Comparison of ENCODE assay signal across 18 cellular contexts in genomic region chr5:82159014-82159413, GRCh38.
DNase-seq lines count a peak whose midpoint lies in the region; TF ChIP-seq lines count a peak whose summit lies in the region.
"Had no signal": no experiment of that assay in that cellular context is flagged by ENCODE, and none has a peak within 500 bp of the region (broad histone marks: within the 10 kb centered on the region; RNA-seq: fewer than 3 reads in every experiment).

No MANE protein-coding gene starts in this region.

- no peaks in the 10 kb centered on the region for H3K36me3 Mint-ChIP-seq in MCF 10A (ENCODE audit: insufficient read depth, unreplicated experiment)
- H3K36me3 Mint-ChIP-seq: neural progenitor cell had no signal

- peaks cover 22% of the 10 kb centered on the region for H3K4me1 Mint-ChIP-seq in MCF 10A (ENCODE audit: insufficient read depth, unreplicated experiment)

- H3K9me3 Mint-ChIP-seq in MCF 10A (ENCODE audit: unreplicated experiment), result no peaks in the 10 kb centered on the region
- H3K9me3 Mint-ChIP-seq: neural progenitor cell; stimulated activated naive CD8-positive, alpha-beta T cell treated with anti-CD3 and anti-CD28 coated beads, Interleukin-15, Interleukin-2, amounts not matched to agents 100 ng/mL and 50 ng/mL, for 24 hours had no signal

- peak overlapping the region; percentile 70 for H3K27ac Mint-ChIP-seq in MCF 10A (ENCODE audit: low read depth, unreplicated experiment)
- H3K27ac Mint-ChIP-seq: activated CD8-positive, alpha-beta T cell treated with anti-CD3 and anti-CD28 coated beads, Interleukin-2, amount 10 ng/mL, durations not matched to agents 7 days and 5 days; neural progenitor cell; stimulated activated naive CD8-positive, alpha-beta T cell treated with anti-CD3 and anti-CD28 coated beads, Interleukin-15, Interleukin-2, amounts not matched to agents 100 ng/mL and 50 ng/mL, for 24 hours had no signal

- BruUV-seq in MCF 10A (replicated peaks; lab: Mats Ljungman, UMichigan), result no TSS peak

- H3K4me3 ChIP-seq in breast epithelium (no peak overlapping the region), fibroblast of villous mesenchyme (ENCODE audit: low read depth, low read length) (no peak overlapping the region)
- H3K4me3 ChIP-seq: lung, neural progenitor cell had no signal

- TF ChIP-seq CTCF in MCF 10A (IDR thresholded peaks at IDR 0.05; ENCODE audit: unreplicated experiment) (no peak), breast epithelium (IDR thresholded peaks at IDR 0.05) (no peak), fibroblast of villous mesenchyme (IDR thresholded peaks at IDR 0.05; ENCODE audit: insufficient read depth, low read depth, low read length) (no peak)

- H3K27me3 Mint-ChIP-seq in MCF 10A (ENCODE audit: insufficient read depth, unreplicated experiment), result no peaks in the 10 kb centered on the region
- H3K27me3 Mint-ChIP-seq: stimulated activated naive CD8-positive, alpha-beta T cell treated with anti-CD3 and anti-CD28 coated beads, Interleukin-15, Interleukin-2, amounts not matched to agents 100 ng/mL and 50 ng/mL, for 24 hours had no signal

- DNase-seq in MCF 10A (ENCODE audit: unreplicated experiment) (peak; percentile 86), breast epithelium (ENCODE audit: low spot score in 2 of 2) (no peak), amniotic epithelial cell (ENCODE audit: low read depth) (peak; percentile 93), fibroblast of villous mesenchyme (ENCODE audit: low read depth) (peak; percentile 55), ureter (ENCODE audit: low spot score) (no peak), retina (no peak), occipital lobe (lab: John Stamatoyannopoulos, UW) (no peak)
- DNase-seq in stimulated activated naive CD4-positive, alpha-beta T cell (lab: John Stamatoyannopoulos, UW), result no peak
- DNase-seq: 8988T; activated CD8-positive, alpha-beta T cell treated with anti-CD3 and anti-CD28 coated beads, Interleukin-2, amount 10 ng/mL, durations not matched to agents 7 days and 5 days; activated effector memory CD4-positive, alpha-beta T cell treated with anti-CD3 and anti-CD28 coated beads, Interleukin-2, amount 50 U/mL, for 16 hours; COR-L47; H7; hypothalamus; NCI-H2029 treated with DMSO at 0.1 percent for 48 hours had no signal

- intact Hi-C loops in MCF 10A (cut with micrococcal nuclease), result no loop called here
- intact Hi-C loops in breast epithelium (cut with DNase I; ENCODE audit: low total_unique reads), result no loop called here

- POLR2A ChIA-PET in MCF 10A (lab: Yijun Ruan, JAX), result interaction anchor here (0.7 to 2.2 kb wide), 10 partner anchors 8 to 1752 kb away, joined by 3 to 20 read pairs (median 4); no protein-coding TSS in a partner anchor

- H3K4me3 Mint-ChIP-seq in MCF 10A (ENCODE audit: unreplicated experiment), result no peak overlapping the region
- H3K4me3 Mint-ChIP-seq: activated CD8-positive, alpha-beta T cell treated with anti-CD3 and anti-CD28 coated beads, Interleukin-2, amount 10 ng/mL, durations not matched to agents 7 days and 5 days; neural progenitor cell; stimulated activated naive CD8-positive, alpha-beta T cell treated with anti-CD3 and anti-CD28 coated beads, Interleukin-15, Interleukin-2, amounts not matched to agents 100 ng/mL and 50 ng/mL, for 24 hours had no signal

- no peaks in the 10 kb centered on the region for H3K9me3 ChIP-seq in breast epithelium

- CTCF ChIA-PET in MCF 10A (lab: Yijun Ruan, JAX), result interaction anchor here (1.5 kb wide), 1 partner anchor 53 kb away, joined by 3 read pairs; no protein-coding TSS in a partner anchor

- H3K27me3 ChIP-seq in breast epithelium, result no peaks in the 10 kb centered on the region
- H3K27me3 ChIP-seq: neural progenitor cell had no signal

- no peaks in the 10 kb centered on the region for H3K36me3 ChIP-seq in breast epithelium
- H3K36me3 ChIP-seq: neural progenitor cell had no signal

- TF ChIP-seq POLR2A in breast epithelium (IDR thresholded peaks at IDR 0.05), result no peak

- no peaks in the 10 kb centered on the region for H3K4me1 ChIP-seq in breast epithelium

- H3K27ac ChIP-seq in breast epithelium, result no peak overlapping the region
- H3K27ac ChIP-seq: neural progenitor cell had no signal

Comparison
In these comparisons a context has a peak if more than half of its experiments do, and no peak if none do; other contexts are left out.
1. DNase-seq: peak in MCF 10A (single experiment), amniotic epithelial cell (single experiment) and fibroblast of villous mesenchyme (single experiment); none in breast epithelium (0 of 2), ureter (single experiment), retina (single experiment), stimulated activated naive CD4-positive, alpha-beta T cell (0 of 6) and occipital lobe (single experiment).